In genomic region chr10:112404612-112405011, GRCh38 we compare ENCODE assay signal across 21 cellular contexts. TPM values are rescaled to one million over a fixed set of nuclear protein-coding genes. Genes with fewer than 3 reads are reported as not detected.
DNase-seq lines count a peak whose midpoint lies in the region; ATAC-seq, FAIRE-seq and TF ChIP-seq lines count a peak whose summit lies in the region.
"Had no signal": no experiment of that assay in that cellular context is flagged by ENCODE, and none has a peak within 500 bp of the region (broad histone marks: within the 10 kb centered on the region; RNA-seq: fewer than 3 reads in every experiment).

No MANE protein-coding gene starts in this region.

- peaks cover 7% of the 10 kb centered on the region; the same call in 1 of the 2 replicates for H3K36me3 Mint-ChIP-seq in HFFc6 (ENCODE audit: low read depth)
- H3K36me3 Mint-ChIP-seq in stimulated activated effector memory CD8-positive, alpha-beta T cell treated with anti-CD3 and anti-CD28 coated beads, Interleukin-12 subunit alpha, Interleukin-12 subunit beta, amount 100 ng/mL, for 72 hours = peaks cover 66% of the 10 kb centered on the region

- POLR2A ChIA-PET in RWPE1 (lab: Yijun Ruan, JAX; ENCODE audit: low non-redundant PET) = no interaction called here

- H3K27ac Mint-ChIP-seq in HFFc6 = peak overlapping the region; percentile 6; the same call in 1 of the 2 replicates
- peak overlapping the region; percentile 27 for H3K27ac Mint-ChIP-seq in stimulated activated effector memory CD8-positive, alpha-beta T cell treated with anti-CD3 and anti-CD28 coated beads, Interleukin-12 subunit alpha, Interleukin-12 subunit beta, amount 100 ng/mL, for 72 hours
- H3K27ac Mint-ChIP-seq: memory B cell; naive thymus-derived CD8-positive, alpha-beta T cell; stimulated activated naive B cell treated with anti-CD40 and anti-IgM and Interleukin-4, amounts not matched to agents 10 μg/mL and 1 μg/mL and 100 μg/mL, for 72 hours had no signal

- no peak for ATAC-seq in stimulated activated effector memory CD8-positive, alpha-beta T cell treated with anti-CD3 and anti-CD28 coated beads, Interleukin-12 subunit alpha, Interleukin-12 subunit beta, amount 100 ng/mL, for 72 hours
- ATAC-seq: heart left ventricle; naive thymus-derived CD8-positive, alpha-beta T cell; stimulated activated naive B cell treated with anti-CD40 and anti-IgM and Interleukin-4, amounts not matched to agents 10 μg/mL and 1 μg/mL and 100 μg/mL, for 72 hours had no signal

- H3K9me3 Mint-ChIP-seq in HFFc6 = no peaks in the 10 kb centered on the region
- no peaks in the 10 kb centered on the region for H3K9me3 Mint-ChIP-seq in stimulated activated effector memory CD8-positive, alpha-beta T cell treated with anti-CD3 and anti-CD28 coated beads, Interleukin-12 subunit alpha, Interleukin-12 subunit beta, amount 100 ng/mL, for 72 hours
- H3K9me3 Mint-ChIP-seq: immature natural killer cell; memory B cell; naive thymus-derived CD8-positive, alpha-beta T cell had no signal

- no peak for TF ChIP-seq CTCF in HFFc6 (IDR thresholded peaks at IDR 0.05)
- no peak for TF ChIP-seq CTCF in RWPE1 (conservative IDR thresholded peaks at IDR 0.05; ENCODE audit: low read depth)
- TF ChIP-seq CTCF in fibroblast of the aortic adventitia (IDR thresholded peaks at IDR 0.05; ENCODE audit: insufficient read depth, low read length) = no peak

- H3K4me3 ChIP-seq in fibroblast of the aortic adventitia (ENCODE audit: low read depth, low read length) = no peak overlapping the region
- H3K4me3 ChIP-seq: heart left ventricle, ovary, sigmoid colon had no signal

- no peak for TF ChIP-seq POLR2A in H54 (IDR thresholded peaks at IDR 0.05; ENCODE audit: low read depth, low read length)

- no peak for FAIRE-seq in H54 (lab: Jason Lieb, UNC)

- peaks cover under 1% of the 10 kb centered on the region; the same call in 1 of the 2 replicates for H3K27me3 Mint-ChIP-seq in HFFc6 (ENCODE audit: insufficient read depth)
- H3K27me3 Mint-ChIP-seq: memory B cell; naive thymus-derived CD8-positive, alpha-beta T cell; stimulated activated naive B cell treated with anti-CD40 and anti-IgM and Interleukin-4, amounts not matched to agents 10 μg/mL and 1 μg/mL and 100 μg/mL, for 72 hours had no signal

- H3K4me1 Mint-ChIP-seq in HFFc6 (ENCODE audit: low read depth) = peaks cover 18% of the 10 kb centered on the region
- H3K4me1 Mint-ChIP-seq in stimulated activated effector memory CD8-positive, alpha-beta T cell treated with anti-CD3 and anti-CD28 coated beads, Interleukin-12 subunit alpha, Interleukin-12 subunit beta, amount 100 ng/mL, for 72 hours = peaks cover 7% of the 10 kb centered on the region
- H3K4me1 Mint-ChIP-seq: immature natural killer cell had no signal

- no peak overlapping the region for H3K4me3 Mint-ChIP-seq in HFFc6
- H3K4me3 Mint-ChIP-seq in stimulated activated effector memory CD8-positive, alpha-beta T cell treated with anti-CD3 and anti-CD28 coated beads, Interleukin-12 subunit alpha, Interleukin-12 subunit beta, amount 100 ng/mL, for 72 hours = no peak overlapping the region
- H3K4me3 Mint-ChIP-seq: immature natural killer cell; memory B cell; naive thymus-derived CD8-positive, alpha-beta T cell; stimulated activated naive B cell treated with anti-CD40 and anti-IgM and Interleukin-4, amounts not matched to agents 10 μg/mL and 1 μg/mL and 100 μg/mL, for 72 hours had no signal

- no peak overlapping the region for H3K27ac ChIP-seq in RWPE1
- H3K27ac ChIP-seq: heart left ventricle, ovary, sigmoid colon had no signal

- DNase-seq in HFFc6 (no peak), RWPE1 (ENCODE audit: low spot score) (peak; percentile 68), fibroblast of the aortic adventitia (ENCODE audit: low read depth) (peak; percentile 10), NCI-H1092 (lab: John Stamatoyannopoulos, UW) (no peak), H54 (ENCODE audit: insufficient read length, low spot score) (no peak), medulla oblongata (ENCODE audit: extremely low spot score) (no peak)
- no peak for DNase-seq in stimulated activated effector memory CD8-positive, alpha-beta T cell treated with anti-CD3 and anti-CD28 coated beads, Interleukin-12 subunit alpha, Interleukin-12 subunit beta, amount 100 ng/mL, for 72 hours (ENCODE audit: low spot score in 2 of 2)
- DNase-seq: activated CD4-positive, CD25-positive, alpha-beta regulatory T cell treated with anti-CD3 and anti-CD28 coated beads, Interleukin-2, amount 50 U/mL, for 72 hours; activated gamma-delta T cell treated with Interleukin-2 at 50 U/mL for 16 hours; amniotic stem cell; H7; heart left ventricle; immature natural killer cell; naive thymus-derived CD8-positive, alpha-beta T cell; NCI-H2029; NCI-H446 treated with DMSO at 0.1 percent for 48 hours; ovary; RPMI8226; sigmoid colon; stimulated activated naive B cell treated with anti-CD40 and anti-IgM and Interleukin-4, amounts not matched to agents 10 μg/mL and 1 μg/mL and 100 μg/mL, for 72 hours had no signal

- CTCF ChIA-PET in RWPE1 (lab: Yijun Ruan, JAX) = no interaction called here

RNA-seq across cellular contexts. Expression of gene ACSL5, which starts 30.7 kb away (rescaled TPM):
- 1 to 10 TPM in 4 of 6 experiments, under 1 TPM in 2; 0.59 to 5.5 (median 4.9) TPM for total RNA-seq in HFFc6 (2021; fragmentation: NEBNext Ultra II Directional; extraction: Animal tissue kit (Norgen Biotek cat#: 25700))
- total RNA-seq in fibroblast of the aortic adventitia (ENCODE audit: low replicate concordance) = 2.6 and 15.1 TPM in 2 replicates

RNA-seq across cellular contexts. Expression of gene ZDHHC6, which starts 42.1 kb away (rescaled TPM):
- total RNA-seq in HFFc6 (2021; fragmentation: NEBNext Ultra II Directional; extraction: Animal tissue kit (Norgen Biotek cat#: 25700)) = 10 to 100 TPM; 23.1 to 30.5 (median 25.7) TPM
- 12.7 and 36.6 TPM in 2 replicates for total RNA-seq in fibroblast of the aortic adventitia (ENCODE audit: low replicate concordance)

RNA-seq across cellular contexts. Expression of gene VTI1A, which starts 42.4 kb away (rescaled TPM):
- 10 to 100 TPM; 23.6 to 27.9 (median 24.9) TPM for total RNA-seq in HFFc6 (2021; fragmentation: NEBNext Ultra II Directional; extraction: Animal tissue kit (Norgen Biotek cat#: 25700))
- total RNA-seq in fibroblast of the aortic adventitia (ENCODE audit: low replicate concordance) = 42.3 and 44.5 TPM in 2 replicates

Comparison
In these comparisons a context has a peak if more than half of its experiments do, and no peak if none do; other contexts are left out.
1. DNase-seq: peak in RWPE1 (single experiment) and fibroblast of the aortic adventitia (single experiment); none in HFFc6 (single experiment), stimulated activated effector memory CD8-positive, alpha-beta T cell treated with anti-CD3 and anti-CD28 coated beads, Interleukin-12 subunit alpha, Interleukin-12 subunit beta, amount 100 ng/mL, for 72 hours (0 of 2), NCI-H1092 (single experiment), H54 (single experiment) and medulla oblongata (single experiment).